Comparison of ENCODE assay signal across 7 cellular contexts in genomic region chr7:99501236-99501635, GRCh38. TPM values are rescaled to one million over a fixed set of nuclear protein-coding genes. Genes with fewer than 3 reads are reported as not detected.
DNase-seq lines count a peak whose midpoint lies in the region; TF ChIP-seq lines count a peak whose summit lies in the region.
"Not testable (repeated sequence)": the region's sequence is repeated elsewhere in the genome, so short reads cannot be mapped to it uniquely, and the experiment has no call there.

No MANE protein-coding gene starts in this region.

- not testable (repeated sequence) for H3K27me3 Mint-ChIP-seq in activated T-helper 1 cell treated with anti-CD3 and anti-CD28 coated beads, Interleukin-12 subunit alpha, Interleukin-12 subunit beta, Interleukin-2, Interleukin-4 antibody, amounts not matched to agents 30 ng/mL and 10 ng/mL and 1 ng/mL, durations not matched to agents 14 hours and 24 hours and 36 hours (ENCODE audit: insufficient read depth)

- peaks cover 56% of the 10 kb centered on the region for H3K79me2 ChIP-seq in Karpas-422 (ENCODE audit: low read length)
- H3K79me2 ChIP-seq in SK-N-SH (ENCODE audit: insufficient read depth) = peaks cover 63% of the 10 kb centered on the region

- H3F3A ChIP-seq in SK-N-SH (replicated peaks; ENCODE audit: insufficient read depth) = peaks cover 13% of the 10 kb centered on the region

- peak overlapping the region; percentile 94; the same call in 1 of the 2 replicates for H3K4me3 ChIP-seq in Karpas-422 (ENCODE audit: low read length)
- peak overlapping the region in 1 of 2 experiments; percentile 80; a peak in 2 of 4 replicates for H3K4me3 ChIP-seq in SK-N-SH (ENCODE audit: low read depth in 2 of 2, low read length in 1 of 2)
- H3K4me3 ChIP-seq in colonic mucosa = peak overlapping the region; percentile 89
- H3K4me3 ChIP-seq in iPS-18a (ENCODE audit: low read length) = peak overlapping the region; percentile 95
- peak overlapping the region; percentile 76 to 95 for H3K4me3 ChIP-seq in neutrophil (ENCODE audit: low read depth in 1 of 2, low read length in 1 of 2)

- not testable (repeated sequence) for H2AFZ ChIP-seq in Karpas-422 (ENCODE audit: low read length); SK-N-SH (ENCODE audit: low read depth)

- H3K36me3 ChIP-seq in Karpas-422 (ENCODE audit: insufficient read depth, low read length) (peaks cover 23% of the 10 kb centered on the region), SK-N-SH (replicated peaks in 1 of 2; ENCODE audit: control insufficient read depth in 1 of 2, insufficient read depth in 2 of 2, low read length in 1 of 2) (peaks cover 3 to 15% of the 10 kb centered on the region in 2 experiments), neutrophil (peaks cover 24% of the 10 kb centered on the region)
- not testable (repeated sequence) for H3K36me3 ChIP-seq in colonic mucosa; iPS-18a (ENCODE audit: control insufficient read depth, low read depth, low read length)

- H3K4me1 Mint-ChIP-seq in activated T-helper 1 cell treated with anti-CD3 and anti-CD28 coated beads, Interleukin-12 subunit alpha, Interleukin-12 subunit beta, Interleukin-2, Interleukin-4 antibody, amounts not matched to agents 30 ng/mL and 10 ng/mL and 1 ng/mL, durations not matched to agents 14 hours and 24 hours and 36 hours (ENCODE audit: low read depth) = peaks cover 23% of the 10 kb centered on the region

- H3K27ac ChIP-seq in Karpas-422 (ENCODE audit: low read length); SK-N-SH (ENCODE audit: low read depth in 2 of 2, low read length in 1 of 2); colonic mucosa; iPS-18a (ENCODE audit: low read length); neutrophil: not testable (repeated sequence)

- not testable (repeated sequence) for TF ChIP-seq RAD21 in SK-N-SH (IDR thresholded peaks at IDR 0.05; ENCODE audit: low read length)

- DNase-seq in DMS53 (lab: John Stamatoyannopoulos, UW) = peak; percentile 38
- not testable (repeated sequence) for DNase-seq in Karpas-422; SK-N-SH; activated T-helper 1 cell treated with anti-CD3 and anti-CD28 coated beads, Interleukin-12 subunit alpha, Interleukin-12 subunit beta, Interleukin-2, Interleukin-4 antibody, amounts not matched to agents 30 ng/mL and 10 ng/mL and 1 ng/mL, durations not matched to agents 14 hours and 24 hours and 36 hours (ENCODE audit: low spot score); colonic mucosa

- H3K4me3 Mint-ChIP-seq in activated T-helper 1 cell treated with anti-CD3 and anti-CD28 coated beads, Interleukin-12 subunit alpha, Interleukin-12 subunit beta, Interleukin-2, Interleukin-4 antibody, amounts not matched to agents 30 ng/mL and 10 ng/mL and 1 ng/mL, durations not matched to agents 14 hours and 24 hours and 36 hours = peak overlapping the region; percentile 99

- H4K20me1 ChIP-seq in Karpas-422 (ENCODE audit: insufficient read depth, low read depth, low read length) = not testable (repeated sequence)
- peaks cover 18% of the 10 kb centered on the region for H4K20me1 ChIP-seq in SK-N-SH (ENCODE audit: insufficient read depth)

- TF ChIP-seq CTCF in SK-N-SH (IDR thresholded peaks at IDR 0.05); colonic mucosa (IDR thresholded peaks at IDR 0.05); neutrophil (IDR thresholded peaks at IDR 0.05): not testable (repeated sequence)

- not testable (repeated sequence) for H3K9me3 Mint-ChIP-seq in activated T-helper 1 cell treated with anti-CD3 and anti-CD28 coated beads, Interleukin-12 subunit alpha, Interleukin-12 subunit beta, Interleukin-2, Interleukin-4 antibody, amounts not matched to agents 30 ng/mL and 10 ng/mL and 1 ng/mL, durations not matched to agents 14 hours and 24 hours and 36 hours

- 95% methylated on average over 12 of the region's 12 CpGs for WGBS in SK-N-SH (ENCODE audit: low lambda C conversion rate)

- H3K9ac ChIP-seq in Karpas-422 (ENCODE audit: low read length); SK-N-SH; colonic mucosa (ENCODE audit: low read depth in 2 of 2, low read length in 2 of 2); iPS-18a (ENCODE audit: low read length): not testable (repeated sequence)

- H3K4me2 ChIP-seq in Karpas-422 (ENCODE audit: low read depth, low read length, poor library complexity, severe bottlenecking) (peak overlapping the region; percentile 80), SK-N-SH (peak overlapping the region; percentile 91)

- H3K4me1 ChIP-seq in Karpas-422 (ENCODE audit: low read length) (peaks cover 28% of the 10 kb centered on the region), SK-N-SH (ENCODE audit: control insufficient read depth in 1 of 2, insufficient read depth in 2 of 2, low read depth in 1 of 2, low read length in 1 of 2) (peaks cover 10 to 14% of the 10 kb centered on the region in 2 experiments; a peak in 3 of 4 replicates), colonic mucosa (peaks cover 11% of the 10 kb centered on the region), neutrophil (ENCODE audit: control insufficient read depth in 1 of 2, insufficient read depth in 1 of 2, low read depth in 1 of 2, low read length in 1 of 2) (peaks cover 43 to 44% of the 10 kb centered on the region in 2 experiments)
- not testable (repeated sequence) for H3K4me1 ChIP-seq in iPS-18a (ENCODE audit: control insufficient read depth, low read depth, low read length)

- H3K9me3 ChIP-seq in Karpas-422 (ENCODE audit: low read length) = peaks cover 14% of the 10 kb centered on the region
- H3K9me3 ChIP-seq in SK-N-SH; colonic mucosa; iPS-18a (ENCODE audit: control insufficient read depth, low read depth, low read length); neutrophil: not testable (repeated sequence)

- H3K9me2 ChIP-seq in Karpas-422 (replicated peaks; ENCODE audit: insufficient read depth, low read length); SK-N-SH: not testable (repeated sequence)

- intact Hi-C loops in activated T-helper 1 cell treated with anti-CD3 and anti-CD28 coated beads, Interleukin-12 subunit alpha, Interleukin-12 subunit beta, Interleukin-2, Interleukin-4 antibody, amounts not matched to agents 30 ng/mL and 10 ng/mL and 1 ng/mL, durations not matched to agents 14 hours and 24 hours and 36 hours (cut with micrococcal nuclease) = loop anchor here (5.0 kb wide), 1 partner anchor 581 kb away; the partner anchor contains the start of gene ZNF3
- intact Hi-C loops in colonic mucosa (cut with DNase I) = loop anchor here (10.0 kb wide), 1 partner anchor 54 kb away; the partner anchor contains the start of genes FAM200A and ZNF655

- CTCF ChIA-PET in SK-N-SH (lab: Yijun Ruan, JAX) = interaction anchor here (1.1 to 1.4 kb wide), 2 partner anchors 44 to 115 kb away, joined by 3 to 4 read pairs; no protein-coding TSS in a partner anchor

- POLR2A ChIA-PET in SK-N-SH (lab: Yijun Ruan, JAX) = interaction anchor here (0.6 to 1.2 kb wide), 3 partner anchors 30 to 79 kb away, joined by 3 to 5 read pairs (median 3); partner anchors contain the start of gene FAM200A

- peak overlapping the region; percentile 29 for H3K27ac Mint-ChIP-seq in activated T-helper 1 cell treated with anti-CD3 and anti-CD28 coated beads, Interleukin-12 subunit alpha, Interleukin-12 subunit beta, Interleukin-2, Interleukin-4 antibody, amounts not matched to agents 30 ng/mL and 10 ng/mL and 1 ng/mL, durations not matched to agents 14 hours and 24 hours and 36 hours

- H3K27me3 ChIP-seq in Karpas-422 (ENCODE audit: low read length); SK-N-SH (ENCODE audit: insufficient read depth); colonic mucosa; iPS-18a (ENCODE audit: control insufficient read depth, insufficient read depth, low read length); neutrophil: not testable (repeated sequence)

- TF ChIP-seq EP300 in SK-N-SH (IDR thresholded peaks at IDR 0.05; ENCODE audit: borderline replicate concordance in 1 of 2, low read depth in 1 of 2, low read length in 1 of 2) = not testable (repeated sequence)

- peaks cover 22% of the 10 kb centered on the region for H3K36me3 Mint-ChIP-seq in activated T-helper 1 cell treated with anti-CD3 and anti-CD28 coated beads, Interleukin-12 subunit alpha, Interleukin-12 subunit beta, Interleukin-2, Interleukin-4 antibody, amounts not matched to agents 30 ng/mL and 10 ng/mL and 1 ng/mL, durations not matched to agents 14 hours and 24 hours and 36 hours (ENCODE audit: low read depth)

RNA-seq across cellular contexts. Expression of gene ZNF394, which starts 1.2 kb away (rescaled TPM):
- 40.4 and 40.8 TPM in 2 replicates for total RNA-seq in Karpas-422 (2014; rRNA removed; shearing (Covaris generic); ENCODE audit: low replicate concordance)
- 19.6 and 19.8 TPM in 2 replicates for polyA plus RNA-seq in SK-N-SH (2012; rRNA removed)
- 16.7 and 17.1 TPM in 2 replicates for polyA plus RNA-seq in SK-N-SH (2012; cell fraction: cytosol; rRNA removed)
- 28.5 and 28.6 TPM in 2 replicates for polyA plus RNA-seq in SK-N-SH (2012; cell fraction: nucleus; rRNA removed)
- total RNA-seq in activated T-helper 1 cell treated with anti-CD3 and anti-CD28 coated beads, Interleukin-12 subunit alpha, Interleukin-12 subunit beta, Interleukin-2, Interleukin-4 antibody, amounts not matched to agents 30 ng/mL and 10 ng/mL and 1 ng/mL, durations not matched to agents 14 hours and 24 hours and 36 hours = 38.3 and 40.8 TPM in 2 replicates
- 10 to 100 TPM; 26.4 to 29.8 TPM for total RNA-seq in colonic mucosa

RNA-seq across cellular contexts. Expression of gene ZKSCAN5, which starts 3.2 kb away (rescaled TPM):
- total RNA-seq in Karpas-422 (2014; rRNA removed; shearing (Covaris generic); ENCODE audit: low replicate concordance) = 11.9 and 14.5 TPM in 2 replicates
- 7.5 and 9.1 TPM in 2 replicates for polyA plus RNA-seq in SK-N-SH (2012; rRNA removed)
- 8.7 and 9.3 TPM in 2 replicates for polyA plus RNA-seq in SK-N-SH (2012; cell fraction: cytosol; rRNA removed)
- 8.7 and 11.6 TPM in 2 replicates for polyA plus RNA-seq in SK-N-SH (2012; cell fraction: nucleus; rRNA removed)
- total RNA-seq in activated T-helper 1 cell treated with anti-CD3 and anti-CD28 coated beads, Interleukin-12 subunit alpha, Interleukin-12 subunit beta, Interleukin-2, Interleukin-4 antibody, amounts not matched to agents 30 ng/mL and 10 ng/mL and 1 ng/mL, durations not matched to agents 14 hours and 24 hours and 36 hours = 8.0 and 8.1 TPM in 2 replicates
- total RNA-seq in colonic mucosa = 1 to 10 TPM; 5.6 to 6.6 TPM

RNA-seq across cellular contexts. Expression of gene ZNF789, which starts 28.5 kb away (rescaled TPM):
- 29.0 and 33.0 TPM in 2 replicates for total RNA-seq in Karpas-422 (2014; rRNA removed; shearing (Covaris generic); ENCODE audit: low replicate concordance)
- 27.7 and 34.5 TPM in 2 replicates for polyA plus RNA-seq in SK-N-SH (2012; rRNA removed)
- polyA plus RNA-seq in SK-N-SH (2012; cell fraction: cytosol; rRNA removed) = 19.9 and 20.2 TPM in 2 replicates
- polyA plus RNA-seq in SK-N-SH (2012; cell fraction: nucleus; rRNA removed) = 68.2 and 103 TPM in 2 replicates
- 19.6 and 22.4 TPM in 2 replicates for total RNA-seq in activated T-helper 1 cell treated with anti-CD3 and anti-CD28 coated beads, Interleukin-12 subunit alpha, Interleukin-12 subunit beta, Interleukin-2, Interleukin-4 antibody, amounts not matched to agents 30 ng/mL and 10 ng/mL and 1 ng/mL, durations not matched to agents 14 hours and 24 hours and 36 hours
- 10 to 100 TPM in 1 of 2 donors, 1 to 10 TPM in 1; 9.0 to 23.0 TPM for total RNA-seq in colonic mucosa

RNA-seq across cellular contexts. Expression of gene ATP5MF, which starts 35.3 kb away (rescaled TPM):
- total RNA-seq in Karpas-422 (2014; rRNA removed; shearing (Covaris generic); ENCODE audit: low replicate concordance) = 653 and 873 TPM in 2 replicates
- 2,495 and 4,591 TPM in 2 replicates for polyA plus RNA-seq in SK-N-SH (2012; rRNA removed)
- 3,365 and 4,101 TPM in 2 replicates for polyA plus RNA-seq in SK-N-SH (2012; cell fraction: cytosol; rRNA removed)
- 420 and 854 TPM in 2 replicates for polyA plus RNA-seq in SK-N-SH (2012; cell fraction: nucleus; rRNA removed)
- 392 and 397 TPM in 2 replicates for total RNA-seq in activated T-helper 1 cell treated with anti-CD3 and anti-CD28 coated beads, Interleukin-12 subunit alpha, Interleukin-12 subunit beta, Interleukin-2, Interleukin-4 antibody, amounts not matched to agents 30 ng/mL and 10 ng/mL and 1 ng/mL, durations not matched to agents 14 hours and 24 hours and 36 hours
- 100 to 1,000 TPM; 392 to 534 TPM for total RNA-seq in colonic mucosa

RNA-seq across cellular contexts. Expression of gene FAM200A, which starts 50.7 kb away (rescaled TPM):
- total RNA-seq in Karpas-422 (2014; rRNA removed; shearing (Covaris generic); ENCODE audit: low replicate concordance) = 3.7 and 6.5 TPM in 2 replicates
- polyA plus RNA-seq in SK-N-SH (2012; rRNA removed) = 6.2 and 8.2 TPM in 2 replicates
- polyA plus RNA-seq in SK-N-SH (2012; cell fraction: cytosol; rRNA removed) = 9.7 and 11.1 TPM in 2 replicates
- polyA plus RNA-seq in SK-N-SH (2012; cell fraction: nucleus; rRNA removed) = 3.3 and 4.6 TPM in 2 replicates
- total RNA-seq in activated T-helper 1 cell treated with anti-CD3 and anti-CD28 coated beads, Interleukin-12 subunit alpha, Interleukin-12 subunit beta, Interleukin-2, Interleukin-4 antibody, amounts not matched to agents 30 ng/mL and 10 ng/mL and 1 ng/mL, durations not matched to agents 14 hours and 24 hours and 36 hours = 4.7 and 5.2 TPM in 2 replicates
- total RNA-seq in colonic mucosa = 1 to 10 TPM; 4.1 to 5.0 TPM
